Comparison of ENCODE assay signal across 16 cellular contexts in the genomic region with DNA sequence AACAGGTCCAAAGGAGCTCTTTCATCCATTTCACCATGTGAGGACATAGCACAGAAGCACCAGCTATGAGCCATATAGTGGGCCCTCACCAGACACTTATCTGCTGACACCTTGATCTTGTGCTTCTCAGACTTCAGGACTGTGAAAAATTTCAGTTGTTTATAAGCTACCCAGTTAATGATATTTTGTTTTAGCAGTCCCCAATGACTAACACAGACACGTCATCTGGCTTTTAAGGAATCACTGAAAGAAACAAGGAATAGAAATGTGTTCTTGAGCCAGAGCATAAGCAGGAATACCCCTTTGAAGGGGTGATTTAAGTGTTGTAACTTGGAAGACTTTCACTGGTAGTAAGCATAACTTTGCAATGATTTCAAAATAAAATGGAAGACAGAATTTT.
"Had no signal": no experiment of that assay in that cellular context is flagged by ENCODE, and none has a peak within 500 bp of the region (broad histone marks: within the 10 kb centered on the region; RNA-seq: fewer than 3 reads in every experiment).

No MANE protein-coding gene starts in this region.

- H3K27me3 ChIP-seq: foreskin keratinocyte, pancreas, right lobe of liver, spleen had no signal

- DNase-seq: activated CD4-positive, alpha-beta T cell treated with anti-CD3 and anti-CD28 coated beads for 1 hour; activated naive CD8-positive, alpha-beta T cell treated with anti-CD3 and anti-CD28 coated beads for 36 hours; activated T-cell treated with anti-CD3 and anti-CD28 coated beads for 4 hours; amygdala; central memory CD4-positive, alpha-beta T cell; foreskin keratinocyte; kidney glomerular epithelial cell; naive thymus-derived CD4-positive, alpha-beta T cell; pancreas; right lobe of liver; spleen; stimulated activated CD8-positive, alpha-beta memory T cell treated with anti-CD3 and anti-CD28 coated beads, Interleukin-4, amount 100 ng/mL, for 48 hours; stimulated activated naive CD4-positive, alpha-beta T cell; T-helper 17 cell; WERI-Rb-1 had no signal

- H3K36me3 ChIP-seq: pancreas, right lobe of liver, spleen, WERI-Rb-1 had no signal

- H3K9me3 ChIP-seq: pancreas, right lobe of liver had no signal

- H3K27ac ChIP-seq: coronary artery, foreskin keratinocyte, pancreas, right lobe of liver, spleen, WERI-Rb-1 had no signal

- H3K4me3 ChIP-seq: coronary artery, pancreas, right lobe of liver, spleen had no signal

- H3K4me1 ChIP-seq: pancreas, right lobe of liver, spleen had no signal
